1 cellular context compared by ENCODE assay signal in the genomic region with DNA sequence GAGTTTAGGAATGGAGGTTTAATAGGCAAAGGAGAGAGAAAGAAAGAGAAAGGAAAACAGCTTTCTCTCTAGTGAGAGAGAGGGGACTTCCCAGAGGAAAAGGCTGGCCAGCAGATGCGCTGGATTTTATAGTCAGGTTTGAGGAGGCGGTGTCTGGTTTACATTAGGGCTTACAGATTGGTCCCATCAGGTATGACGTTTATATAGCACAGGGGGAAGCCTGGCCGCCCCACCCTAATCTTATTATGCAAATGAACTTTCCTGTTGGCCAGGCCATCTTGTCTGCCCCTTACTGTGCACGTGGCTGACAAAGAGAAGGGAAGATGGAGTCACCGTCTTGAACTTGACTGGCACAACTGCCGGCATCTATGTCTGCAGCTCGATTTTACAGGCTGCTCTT.
TF ChIP-seq lines count a peak whose summit lies in the region.

No MANE protein-coding gene starts in this region.

TF ChIP-seq in GM23338, 12 proteins besides CTCF, POLR2A, EP300 and RAD21 (continued from another document):
- TF ChIP-seq, protein P1, sequence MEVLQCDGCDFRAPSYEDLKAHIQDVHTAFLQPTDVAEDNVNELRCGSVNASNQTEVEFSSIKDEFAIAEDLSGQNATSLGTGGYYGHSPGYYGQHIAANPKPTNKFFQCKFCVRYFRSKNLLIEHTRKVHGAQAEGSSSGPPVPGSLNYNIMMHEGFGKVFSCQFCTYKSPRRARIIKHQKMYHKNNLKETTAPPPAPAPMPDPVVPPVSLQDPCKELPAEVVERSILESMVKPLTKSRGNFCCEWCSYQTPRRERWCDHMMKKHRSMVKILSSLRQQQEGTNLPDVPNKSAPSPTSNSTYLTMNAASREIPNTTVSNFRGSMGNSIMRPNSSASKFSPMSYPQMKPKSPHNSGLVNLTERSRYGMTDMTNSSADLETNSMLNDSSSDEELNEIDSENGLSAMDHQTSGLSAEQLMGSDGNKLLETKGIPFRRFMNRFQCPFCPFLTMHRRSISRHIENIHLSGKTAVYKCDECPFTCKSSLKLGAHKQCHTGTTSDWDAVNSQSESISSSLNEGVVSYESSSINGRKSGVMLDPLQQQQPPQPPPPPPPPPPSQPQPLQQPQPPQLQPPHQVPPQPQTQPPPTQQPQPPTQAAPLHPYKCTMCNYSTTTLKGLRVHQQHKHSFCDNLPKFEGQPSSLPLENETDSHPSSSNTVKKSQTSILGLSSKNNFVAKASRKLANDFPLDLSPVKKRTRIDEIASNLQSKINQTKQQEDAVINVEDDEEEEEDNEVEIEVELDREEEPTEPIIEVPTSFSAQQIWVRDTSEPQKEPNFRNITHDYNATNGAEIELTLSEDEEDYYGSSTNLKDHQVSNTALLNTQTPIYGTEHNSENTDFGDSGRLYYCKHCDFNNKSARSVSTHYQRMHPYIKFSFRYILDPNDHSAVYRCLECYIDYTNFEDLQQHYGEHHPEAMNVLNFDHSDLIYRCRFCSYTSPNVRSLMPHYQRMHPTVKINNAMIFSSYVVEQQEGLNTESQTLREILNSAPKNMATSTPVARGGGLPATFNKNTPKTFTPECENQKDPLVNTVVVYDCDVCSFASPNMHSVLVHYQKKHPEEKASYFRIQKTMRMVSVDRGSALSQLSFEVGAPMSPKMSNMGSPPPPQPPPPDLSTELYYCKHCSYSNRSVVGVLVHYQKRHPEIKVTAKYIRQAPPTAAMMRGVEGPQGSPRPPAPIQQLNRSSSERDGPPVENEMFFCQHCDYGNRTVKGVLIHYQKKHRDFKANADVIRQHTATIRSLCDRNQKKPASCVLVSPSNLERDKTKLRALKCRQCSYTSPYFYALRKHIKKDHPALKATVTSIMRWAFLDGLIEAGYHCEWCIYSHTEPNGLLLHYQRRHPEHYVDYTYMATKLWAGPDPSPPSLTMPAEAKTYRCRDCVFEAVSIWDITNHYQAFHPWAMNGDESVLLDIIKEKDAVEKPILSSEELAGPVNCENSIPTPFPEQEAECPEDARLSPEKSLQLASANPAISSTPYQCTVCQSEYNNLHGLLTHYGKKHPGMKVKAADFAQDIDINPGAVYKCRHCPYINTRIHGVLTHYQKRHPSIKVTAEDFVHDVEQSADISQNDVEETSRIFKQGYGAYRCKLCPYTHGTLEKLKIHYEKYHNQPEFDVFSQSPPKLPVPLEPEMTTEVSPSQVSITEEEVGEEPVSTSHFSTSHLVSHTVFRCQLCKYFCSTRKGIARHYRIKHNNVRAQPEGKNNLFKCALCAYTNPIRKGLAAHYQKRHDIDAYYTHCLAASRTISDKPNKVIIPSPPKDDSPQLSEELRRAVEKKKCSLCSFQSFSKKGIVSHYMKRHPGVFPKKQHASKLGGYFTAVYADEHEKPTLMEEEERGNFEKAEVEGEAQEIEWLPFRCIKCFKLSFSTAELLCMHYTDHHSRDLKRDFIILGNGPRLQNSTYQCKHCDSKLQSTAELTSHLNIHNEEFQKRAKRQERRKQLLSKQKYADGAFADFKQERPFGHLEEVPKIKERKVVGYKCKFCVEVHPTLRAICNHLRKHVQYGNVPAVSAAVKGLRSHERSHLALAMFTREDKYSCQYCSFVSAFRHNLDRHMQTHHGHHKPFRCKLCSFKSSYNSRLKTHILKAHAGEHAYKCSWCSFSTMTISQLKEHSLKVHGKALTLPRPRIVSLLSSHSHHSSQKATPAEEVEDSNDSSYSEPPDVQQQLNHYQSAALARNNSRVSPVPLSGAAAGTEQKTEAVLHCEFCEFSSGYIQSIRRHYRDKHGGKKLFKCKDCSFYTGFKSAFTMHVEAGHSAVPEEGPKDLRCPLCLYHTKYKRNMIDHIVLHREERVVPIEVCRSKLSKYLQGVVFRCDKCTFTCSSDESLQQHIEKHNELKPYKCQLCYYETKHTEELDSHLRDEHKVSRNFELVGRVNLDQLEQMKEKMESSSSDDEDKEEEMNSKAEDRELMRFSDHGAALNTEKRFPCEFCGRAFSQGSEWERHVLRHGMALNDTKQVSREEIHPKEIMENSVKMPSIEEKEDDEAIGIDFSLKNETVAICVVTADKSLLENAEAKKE (CRISPR knock-in tag; IDR thresholded peaks at IDR 0.05): no peak
- no peak for TF ChIP-seq EZH2phosphoT487 (IDR thresholded peaks at IDR 0.05; ENCODE audit: unreplicated experiment)
- TF ChIP-seq, protein P2, sequence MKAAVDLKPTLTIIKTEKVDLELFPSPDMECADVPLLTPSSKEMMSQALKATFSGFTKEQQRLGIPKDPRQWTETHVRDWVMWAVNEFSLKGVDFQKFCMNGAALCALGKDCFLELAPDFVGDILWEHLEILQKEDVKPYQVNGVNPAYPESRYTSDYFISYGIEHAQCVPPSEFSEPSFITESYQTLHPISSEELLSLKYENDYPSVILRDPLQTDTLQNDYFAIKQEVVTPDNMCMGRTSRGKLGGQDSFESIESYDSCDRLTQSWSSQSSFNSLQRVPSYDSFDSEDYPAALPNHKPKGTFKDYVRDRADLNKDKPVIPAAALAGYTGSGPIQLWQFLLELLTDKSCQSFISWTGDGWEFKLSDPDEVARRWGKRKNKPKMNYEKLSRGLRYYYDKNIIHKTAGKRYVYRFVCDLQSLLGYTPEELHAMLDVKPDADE (IDR thresholded peaks at IDR 0.05): no peak
- no peak for TF ChIP-seq STAT1 (IDR thresholded peaks at IDR 0.05; ENCODE audit: unreplicated experiment)
TF ChIP-seq in GM23338: peak in this region for 0.
